Comparison of ENCODE assay signal across 8 cellular contexts in genomic region chr16:4315185-4316102, GRCh38. TPM values are rescaled to one million over a fixed set of nuclear protein-coding genes. Genes with fewer than 3 reads are reported as not detected.
DNase-seq lines count a peak whose midpoint lies in the region; ATAC-seq, FAIRE-seq and TF ChIP-seq lines count a peak whose summit lies in the region.

GLIS2 (plus strand) TSS chr16:4316067; CDS start chr16:4332281, 16,214 bp downstream.

- peak within 1 kb of the TSS; percentile 67 for H3K4me3 ChIP-seq in SJSA1
- peak within 1 kb of the TSS; percentile 64 for H3K4me3 ChIP-seq in choroid plexus epithelial cell (ENCODE audit: low read depth, low read length)

- H3K4me1 ChIP-seq in SJSA1 (replicated peaks): peaks cover 31% of the 10 kb centered on the region

- ATAC-seq in HG03469 (IDR thresholded peaks at IDR 0.05; ENCODE audit: unreplicated experiment) (no peak), HG03025 (IDR thresholded peaks at IDR 0.05; ENCODE audit: low FRiP score, unreplicated experiment) (no peak)

- peak; percentile 67 for DNase-seq in COR-L47 (lab: John Stamatoyannopoulos, UW)
- DNase-seq in HTR-8/SVneo (ENCODE audit: insufficient read length, low spot score): peak; percentile 82
- peak; percentile 70 to 72 for DNase-seq in SJSA1 (ENCODE audit: low read depth in 1 of 2, low spot score in 2 of 2)
- DNase-seq in choroid plexus epithelial cell (ENCODE audit: low read depth): peak; percentile 75
- DNase-seq in kidney tubule cell (ENCODE audit: low spot score): peak; percentile 88
- DNase-seq in stimulated activated naive CD4-positive, alpha-beta T cell treated with Interleukin-2 at 50 U/mL for 16 hours (lab: John Stamatoyannopoulos, UW): peak; percentile 33

- no peaks in the 10 kb centered on the region for H3K9me3 ChIP-seq in SJSA1 (replicated peaks)

- no peak for TF ChIP-seq CTCF in choroid plexus epithelial cell (conservative IDR thresholded peaks at IDR 0.05; ENCODE audit: low read depth, low read length)

- H3K36me3 ChIP-seq in SJSA1: peaks cover 6% of the 10 kb centered on the region

- H3K27me3 ChIP-seq in SJSA1 (replicated peaks): no peaks in the 10 kb centered on the region

- peak; percentile 69 for FAIRE-seq in HTR-8/SVneo (lab: Jason Lieb, UNC)

- H3K27ac ChIP-seq in SJSA1: peak within 1 kb of the TSS; percentile 56; the same call in 1 of the 2 replicates

RNA-seq across cellular contexts. Expression of gene GLIS2, which starts in this region (rescaled TPM):
- 0.13 and 0.71 TPM in 2 replicates for total RNA-seq in SJSA1 (2014; rRNA removed; shearing (Covaris generic))

Comparison
In these comparisons a context has a peak if more than half of its experiments do, and no peak if none do; other contexts are left out.
1. Peak in DNase-seq, H3K4me3 ChIP-seq and H3K27ac ChIP-seq in SJSA1; RNA of the gene not detected or under 1 TPM.
2. DNase-seq: peak in every context shown above with its lines; median percentile 88 in kidney tubule cell; 82 in HTR-8/SVneo; 75 in choroid plexus epithelial cell; 71 in SJSA1; 67 in COR-L47; 33 in stimulated activated naive CD4-positive, alpha-beta T cell treated with Interleukin-2 at 50 U/mL for 16 hours.